Comparison of ENCODE assay signal across 20 cellular contexts in genomic region chr17:43816336-43817320, GRCh38. TPM values are rescaled to one million over a fixed set of nuclear protein-coding genes. Genes with fewer than 3 reads are reported as not detected.
DNase-seq lines count a peak whose midpoint lies in the region; ATAC-seq and TF ChIP-seq lines count a peak whose summit lies in the region.
"Had no signal": no experiment of that assay in that cellular context is flagged by ENCODE, and none has a peak within 500 bp of the region (broad histone marks: within the 10 kb centered on the region; RNA-seq: fewer than 3 reads in every experiment).

No MANE protein-coding gene starts in this region.

- no peak for DNase-seq in right atrium auricular region (ENCODE audit: low spot score)
- no peak for DNase-seq in left ventricle myocardium superior
- no peak for DNase-seq in RWPE1 (ENCODE audit: low spot score)
- DNase-seq in glutamatergic neuron = no peak
- peak; percentile 46 for DNase-seq in sigmoid colon
- no peak for DNase-seq in HK-2 (ENCODE audit: unreplicated experiment)
- DNase-seq in activated CD8-positive, alpha-beta memory T cell treated with anti-CD3 and anti-CD28 coated beads, Interleukin-2, amount 50 U/mL, for 48 hours = no peak
- DNase-seq: ACHN; CD8-positive, alpha-beta memory T cell; DMS79; HFFc6; NCI-H1436; NCI-H1930; NCI-H446; NCI-H748 treated with DMSO at 0.1 percent for 48 hours; SIG-M5 had no signal

- TF ChIP-seq CTCF in right atrium auricular region (IDR thresholded peaks at IDR 0.05) = no peak
- TF ChIP-seq CTCF in RWPE1 (conservative IDR thresholded peaks at IDR 0.05; ENCODE audit: low read depth) = no peak
- TF ChIP-seq CTCF in glutamatergic neuron (IDR thresholded peaks at IDR 0.05; ENCODE audit: partially characterized antibody, unreplicated experiment) = no peak
- no peak for TF ChIP-seq CTCF in sigmoid colon (IDR thresholded peaks at IDR 0.05)

- H3K27ac ChIP-seq in right atrium auricular region (peak overlapping the region; percentile 48 to 52), RWPE1 (peak overlapping the region; percentile 64), sigmoid colon (no peak overlapping the region)

- H3K4me1 ChIP-seq in right atrium auricular region (peaks cover 0 to 21% of the 10 kb centered on the region in 2 donors), sigmoid colon (no peaks in the 10 kb centered on the region)

- 89 to 91% methylated on average over 24 of the region's 24 CpGs for WGBS in sigmoid colon, 2 donors

- ATAC-seq in left ventricle myocardium superior = no peak
- no peak for ATAC-seq in GM19467 (IDR thresholded peaks at IDR 0.05; ENCODE audit: unreplicated experiment)

- H3K36me3 ChIP-seq in right atrium auricular region (peaks cover 98% of the 10 kb centered on the region), sigmoid colon (peaks cover 0 to 35% (median 5%) of the 10 kb centered on the region in 4 donors)

- CTCF ChIA-PET in RWPE1 (lab: Yijun Ruan, JAX) = interaction anchor here (0.5 to 1.1 kb wide), 2 partner anchors 51 to 62 kb away, joined by 3 read pairs; no protein-coding TSS in a partner anchor

- TF ChIP-seq EP300 in sigmoid colon (IDR thresholded peaks at IDR 0.05) = no peak

- POLR2A ChIA-PET in RWPE1 (lab: Yijun Ruan, JAX; ENCODE audit: low non-redundant PET) = no interaction called here

- peaks cover 3% of the 10 kb centered on the region for H3K9me3 Mint-ChIP-seq in glutamatergic neuron (ENCODE audit: unreplicated experiment)
- H3K9me3 Mint-ChIP-seq: CD8-positive, alpha-beta memory T cell; HFFc6 had no signal

- peaks cover 5% of the 10 kb centered on the region for H3K27me3 Mint-ChIP-seq in glutamatergic neuron (ENCODE audit: unreplicated experiment)

- no peak overlapping the region for H3K4me3 Mint-ChIP-seq in glutamatergic neuron (ENCODE audit: unreplicated experiment)
- H3K4me3 Mint-ChIP-seq: CD8-positive, alpha-beta memory T cell; HFFc6 had no signal

- H3K36me3 Mint-ChIP-seq in glutamatergic neuron (ENCODE audit: unreplicated experiment) = no peaks in the 10 kb centered on the region
- H3K36me3 Mint-ChIP-seq: CD8-positive, alpha-beta memory T cell had no signal

- intact Hi-C loops in left ventricle myocardium superior (cut with micrococcal nuclease) = no loop called here
- intact Hi-C loops in sigmoid colon (cut with DNase I) = no loop called here

- H3K27me3 ChIP-seq in right atrium auricular region (no peaks in the 10 kb centered on the region), sigmoid colon (no peaks in the 10 kb centered on the region)

- H3K4me1 Mint-ChIP-seq in glutamatergic neuron (ENCODE audit: low read depth, unreplicated experiment) = peaks cover 10% of the 10 kb centered on the region
- H3K4me1 Mint-ChIP-seq: CD8-positive, alpha-beta memory T cell had no signal

- H3K9me3 ChIP-seq in right atrium auricular region (no peaks in the 10 kb centered on the region), sigmoid colon (no peaks in the 10 kb centered on the region)

- no peak for TF ChIP-seq POLR2A in sigmoid colon (IDR thresholded peaks at IDR 0.05)

- peak overlapping the region; percentile 81 for H3K27ac Mint-ChIP-seq in glutamatergic neuron (ENCODE audit: unreplicated experiment)
- H3K27ac Mint-ChIP-seq: HFFc6 had no signal

- H3K4me3 ChIP-seq in right atrium auricular region (no peak overlapping the region), sigmoid colon (no peak overlapping the region)

RNA-seq across cellular contexts. Expression of gene MPP3, which starts 16.3 kb away (rescaled TPM):
- total RNA-seq in right atrium auricular region = 10 to 100 TPM; 35.0 to 36.2 TPM
- total RNA-seq in left ventricle myocardium superior = 55.5 TPM
- 22.9 TPM for total RNA-seq in glutamatergic neuron (ENCODE audit: unreplicated experiment)
- 10 to 100 TPM in 1 of 4 donors, 1 to 10 TPM in 3; 5.0 to 10.5 (median 6.0) TPM for total RNA-seq in sigmoid colon
- polyA plus RNA-seq in sigmoid colon = 1 to 10 TPM in 2 of 3 donors, under 1 TPM in 1; 0.23 to 1.9 (median 1.2) TPM
- polyA plus RNA-seq: CD8-positive, alpha-beta memory T cell had no signal

RNA-seq across cellular contexts. Expression of gene CD300LG, which starts 30.3 kb away (rescaled TPM):
- 10 to 100 TPM; 11.8 to 30.4 TPM for total RNA-seq in right atrium auricular region
- 19.1 TPM for total RNA-seq in left ventricle myocardium superior
- not detected for total RNA-seq in glutamatergic neuron (ENCODE audit: unreplicated experiment)
- total RNA-seq in sigmoid colon = 1 to 10 TPM; 1.5 to 5.3 (median 2.6) TPM
- polyA plus RNA-seq in sigmoid colon = 1 to 10 TPM in 1 of 3 donors, under 1 TPM in 1, not detected in 1; 0.60 to 1.5 TPM
- total RNA-seq: CD8-positive, alpha-beta memory T cell; HFFc6; HT-29; M059J; RPMI7951 had no signal
- polyA plus RNA-seq: CD8-positive, alpha-beta memory T cell had no signal

RNA-seq across cellular contexts. Expression of gene CFAP97D1, which starts 36.4 kb away (rescaled TPM):
- total RNA-seq in right atrium auricular region (not detected), left ventricle myocardium superior (not detected), glutamatergic neuron (ENCODE audit: unreplicated experiment) (not detected), sigmoid colon (not detected)
- not detected for polyA plus RNA-seq in sigmoid colon
- total RNA-seq: CD8-positive, alpha-beta memory T cell; HFFc6; M059J; RPMI7951 had no signal
- polyA plus RNA-seq: CD8-positive, alpha-beta memory T cell had no signal

RNA-seq across cellular contexts. Expression of gene DUSP3, which starts 37.9 kb away (rescaled TPM):
- total RNA-seq in right atrium auricular region = 100 to 1,000 TPM; 151 to 175 TPM
- 243 TPM for total RNA-seq in left ventricle myocardium superior
- total RNA-seq in glutamatergic neuron (ENCODE audit: unreplicated experiment) = 54.6 TPM
- 100 to 1,000 TPM in 3 of 4 donors, 10 to 100 TPM in 1; 70.4 to 140 (median 120) TPM for total RNA-seq in sigmoid colon
- polyA plus RNA-seq in sigmoid colon = 10 to 100 TPM; 32.3 to 57.1 (median 47.2) TPM

RNA-seq across cellular contexts. Expression of gene SOST, which starts 58.0 kb away (rescaled TPM):
- total RNA-seq in right atrium auricular region (not detected), left ventricle myocardium superior (not detected), glutamatergic neuron (ENCODE audit: unreplicated experiment) (not detected), sigmoid colon (not detected)
- polyA plus RNA-seq in sigmoid colon = not detected
- total RNA-seq: CD8-positive, alpha-beta memory T cell; HFFc6; HT-29; M059J; RPMI7951 had no signal
- polyA plus RNA-seq: CD8-positive, alpha-beta memory T cell had no signal

Comparison
In these comparisons a context has a peak if more than half of its experiments do, and no peak if none do; other contexts are left out.
1. H3K27ac ChIP-seq: peak in right atrium auricular region (2 of 2) and RWPE1 (single experiment); none in sigmoid colon (0 of 4).